18 cellular contexts compared by ENCODE assay signal in genomic region chr2:157919181-157919580, GRCh38. TPM values are rescaled to one million over a fixed set of nuclear protein-coding genes. Genes with fewer than 3 reads are reported as not detected.
DNase-seq lines count a peak whose midpoint lies in the region; ATAC-seq, FAIRE-seq and TF ChIP-seq lines count a peak whose summit lies in the region.
"Had no signal": no experiment of that assay in that cellular context is flagged by ENCODE, and none has a peak within 500 bp of the region (broad histone marks: within the 10 kb centered on the region; RNA-seq: fewer than 3 reads in every experiment).

No MANE protein-coding gene starts in this region.

- no peak overlapping the region for H3K4me3 Mint-ChIP-seq in GM23338
- H3K4me3 Mint-ChIP-seq in naive thymus-derived CD4-positive, alpha-beta T cell, result no peak overlapping the region
- H3K4me3 Mint-ChIP-seq: CD4-positive, alpha-beta memory T cell; H9 had no signal

- H2AFZ ChIP-seq in GM23338 (peak overlapping the region; percentile 66; the same call in 1 of the 2 replicates), K562 (ENCODE audit: low read depth, low read length) (peak overlapping the region; percentile 77), MM.1S (ENCODE audit: low read length) (no peak overlapping the region)
- H2AFZ ChIP-seq: GM23248 had no signal

- peaks cover 13% of the 10 kb centered on the region; the same call in 1 of the 2 replicates for H3K4me1 ChIP-seq in GM23338 (ENCODE audit: insufficient read depth)
- peaks cover 11 to 24% of the 10 kb centered on the region in 2 experiments for H3K4me1 ChIP-seq in K562 (replicated peaks in 1 of 2; ENCODE audit: control insufficient read depth in 2 of 2, insufficient read depth in 2 of 2, low read length in 2 of 2)
- H3K4me1 ChIP-seq in MM.1S (ENCODE audit: low read length), result no peaks in the 10 kb centered on the region
- no peaks in the 10 kb centered on the region for H3K4me1 ChIP-seq in naive thymus-derived CD4-positive, alpha-beta T cell (ENCODE audit: control insufficient read depth in 2 of 2, insufficient read depth in 2 of 2, low read length in 2 of 2)

- H3K27ac ChIP-seq in GM23338 (ENCODE audit: low read depth) (no peak overlapping the region), K562 (ENCODE audit: extremely low read depth, low read depth, low read length) (no peak overlapping the region), MM.1S (ENCODE audit: low read length) (no peak overlapping the region)
- H3K27ac ChIP-seq in naive thymus-derived CD4-positive, alpha-beta T cell (ENCODE audit: low read depth, low read length), result no peak overlapping the region
- H3K27ac ChIP-seq: GM23248 had no signal

- POLR2A ChIA-PET in K562 (lab: Yijun Ruan, JAX), result interaction anchor here (0.8 to 1.9 kb wide), 4 partner anchors 9 to 21 kb away, joined by 3 to 5 read pairs (median 4); no protein-coding TSS in a partner anchor
- POLR2A ChIA-PET in naive thymus-derived CD4-positive, alpha-beta T cell (lab: Charles Lee), result no interaction called here

- H3K9me2 ChIP-seq in GM23338 (ENCODE audit: insufficient read depth) (0 out of 2 replicates have a peak, but pooled peaks cover 2% of the 10 kb centered on the region), MM.1S (replicated peaks; ENCODE audit: insufficient read depth, low read length) (no peaks in the 10 kb centered on the region)

- H3K4me1 Mint-ChIP-seq in GM23338, result peaks cover 7% of the 10 kb centered on the region
- no peaks in the 10 kb centered on the region for H3K4me1 Mint-ChIP-seq in naive thymus-derived CD4-positive, alpha-beta T cell
- H3K4me1 Mint-ChIP-seq: CD4-positive, alpha-beta memory T cell had no signal

- H3K9ac ChIP-seq in K562 (ENCODE audit: insufficient read depth in 1 of 2, low read depth in 2 of 2, low read length in 2 of 2) (peak overlapping the region in 1 of 2 experiments; percentile 61; a peak in 2 of 4 replicates), MM.1S (ENCODE audit: low read length) (no peak overlapping the region)
- H3K9ac ChIP-seq: GM23248 had no signal

- H3F3A ChIP-seq in GM23338 (replicated peaks; ENCODE audit: low read depth) (no peaks in the 10 kb centered on the region), MM.1S (ENCODE audit: insufficient read depth, low read length) (no peaks in the 10 kb centered on the region)

- TF ChIP-seq RAD21 in K562 (CRISPR knock-in tag; conservative IDR thresholded peaks at IDR 0.05 in 1 of 2, IDR thresholded peaks at IDR 0.05 in 1 of 2), result no peak

- in situ Hi-C loops in K562 (cut with MboI), result no loop called here

- no peak for FAIRE-seq in K562 (lab: Jason Lieb, UNC)
- FAIRE-seq: G401.6, GM12892, GM19239 had no signal

- ATAC-seq in GM23338, result no peak
- peak; percentile 35 for ATAC-seq in K562
- ATAC-seq in naive thymus-derived CD4-positive, alpha-beta T cell, result no peak
- ATAC-seq: HCT116 had no signal

- no TSS peak for BruUV-seq in K562 (replicated peaks; lab: Mats Ljungman, UMichigan)

- no peaks in the 10 kb centered on the region for H3K9me3 Mint-ChIP-seq in GM23338
- peaks cover 0 to 2% (median 0%) of the 10 kb centered on the region in 11 donors for H3K9me3 Mint-ChIP-seq in naive thymus-derived CD4-positive, alpha-beta T cell
- H3K9me3 Mint-ChIP-seq: H9 had no signal

- CTCF ChIA-PET in K562 (lab: Yijun Ruan, JAX; ENCODE audit: low intra/inter-chr PET ratio), result no interaction called here
- CTCF ChIA-PET in naive thymus-derived CD4-positive, alpha-beta T cell (lab: Charles Lee), result no interaction called here

- H3K4me2 ChIP-seq in GM23338 (no peak overlapping the region), K562 (ENCODE audit: insufficient read depth, low read length) (no peak overlapping the region), MM.1S (ENCODE audit: low read depth, low read length) (no peak overlapping the region)

- no peaks in the 10 kb centered on the region for H3K9me1 ChIP-seq in K562 (ENCODE audit: control insufficient read depth, insufficient read depth, low read length)

- intact Hi-C loops in K562 (cut with micrococcal nuclease), result loop anchor here (10.0 kb wide), 1 partner anchor 424 kb away; no protein-coding TSS in a partner anchor
- intact Hi-C loops in naive thymus-derived CD4-positive, alpha-beta T cell (cut with micrococcal nuclease), result no loop called here

- H4K20me1 ChIP-seq in GM23338 (replicated peaks; ENCODE audit: insufficient read depth), result no peaks in the 10 kb centered on the region
- H4K20me1 ChIP-seq in K562 (replicated peaks; ENCODE audit: control insufficient read depth, insufficient read depth, low read length), result no peaks in the 10 kb centered on the region
- H4K20me1 ChIP-seq in MM.1S (ENCODE audit: insufficient read depth, low read length), result no peaks in the 10 kb centered on the region

- no peaks in the 10 kb centered on the region for H3K79me2 ChIP-seq in GM23338 (replicated peaks; ENCODE audit: insufficient read depth)
- no peaks in the 10 kb centered on the region for H3K79me2 ChIP-seq in K562 (ENCODE audit: control insufficient read depth, insufficient read depth, low read length)
- no peaks in the 10 kb centered on the region for H3K79me2 ChIP-seq in MM.1S (ENCODE audit: low read length)

- no peaks in the 10 kb centered on the region for H3K36me3 Mint-ChIP-seq in GM23338 (ENCODE audit: low read depth)
- no peaks in the 10 kb centered on the region for H3K36me3 Mint-ChIP-seq in naive thymus-derived CD4-positive, alpha-beta T cell
- H3K36me3 Mint-ChIP-seq: CD4-positive, alpha-beta memory T cell had no signal

- H3K27me3 ChIP-seq in GM23338 (ENCODE audit: insufficient read depth), result no peaks in the 10 kb centered on the region
- H3K27me3 ChIP-seq in K562 (ENCODE audit: control insufficient read depth in 2 of 2, insufficient read depth in 2 of 2, low read length in 2 of 2), result no peaks in the 10 kb centered on the region
- H3K27me3 ChIP-seq in MM.1S (replicated peaks; ENCODE audit: insufficient read depth, low read length), result no peaks in the 10 kb centered on the region
- no peaks in the 10 kb centered on the region for H3K27me3 ChIP-seq in naive thymus-derived CD4-positive, alpha-beta T cell (ENCODE audit: control insufficient read depth in 2 of 2, insufficient read depth in 2 of 2, low read length in 2 of 2)

- TF ChIP-seq EP300 in K562 (IDR thresholded peaks at IDR 0.05; ENCODE audit: low read length), result no peak

- peaks cover 3% of the 10 kb centered on the region for H3K27me3 Mint-ChIP-seq in GM23338 (ENCODE audit: insufficient read depth, low read depth, poor library complexity)
- peaks cover 0 to 12% (median 0%) of the 10 kb centered on the region in 5 donors for H3K27me3 Mint-ChIP-seq in naive thymus-derived CD4-positive, alpha-beta T cell

- H3K36me3 ChIP-seq in GM23338 (ENCODE audit: insufficient read depth) (no peaks in the 10 kb centered on the region), K562 (ENCODE audit: control insufficient read depth, insufficient read depth, low read length) (no peaks in the 10 kb centered on the region), MM.1S (replicated peaks; ENCODE audit: insufficient read depth, low read length) (no peaks in the 10 kb centered on the region)
- H3K36me3 ChIP-seq in naive thymus-derived CD4-positive, alpha-beta T cell (ENCODE audit: control insufficient read depth in 2 of 3, insufficient read depth in 3 of 3, low read length in 3 of 3), result no peaks in the 10 kb centered on the region

- no peak for TF ChIP-seq CTCF in GM23338 (conservative IDR thresholded peaks at IDR 0.05; ENCODE audit: low read depth in 2 of 2)
- TF ChIP-seq CTCF in K562 (IDR thresholded peaks at IDR 0.05 in 2 of 3, conservative IDR thresholded peaks at IDR 0.05 in 1 of 3; ENCODE audit: insufficient read depth in 2 of 3, low read depth in 1 of 3, low read length in 3 of 3), result no peak
- TF ChIP-seq CTCF in MM.1S (IDR thresholded peaks at IDR 0.05; ENCODE audit: low read length), result no peak

- DNase-seq in GM23338 (ENCODE audit: low spot score) (no peak), K562 (ENCODE audit: extremely low read depth in 1 of 4, low spot score in 3 of 4) (no peak), cerebellum (ENCODE audit: low spot score) (peak; percentile 75), retina (peak; percentile 34), MM.1S (no peak), NCI-H2029 (lab: John Stamatoyannopoulos, UW) (no peak)
- DNase-seq in naive thymus-derived CD4-positive, alpha-beta T cell, result no peak
- DNase-seq: Calu3; CD4-positive, alpha-beta memory T cell; COR-L47; DMS53; DMS79 treated with DMSO at 0.1 percent for 48 hours; GM23248; H9 had no signal

- 43% methylated on average over 6 of the region's 6 CpGs for WGBS in K562 (ENCODE audit: insufficient coverage, low coverage, missing lambda C conversion rate)

- H3K4me3 ChIP-seq in GM23338, result no peak overlapping the region
- H3K4me3 ChIP-seq in K562, result no peak overlapping the region
- H3K4me3 ChIP-seq in MM.1S (ENCODE audit: low read length), result no peak overlapping the region
- H3K4me3 ChIP-seq in naive thymus-derived CD4-positive, alpha-beta T cell (ENCODE audit: low read length), result no peak overlapping the region
- H3K4me3 ChIP-seq: GM23248 had no signal

- H3K27ac Mint-ChIP-seq in GM23338, result no peak overlapping the region
- no peak overlapping the region for H3K27ac Mint-ChIP-seq in naive thymus-derived CD4-positive, alpha-beta T cell
- H3K27ac Mint-ChIP-seq: CD4-positive, alpha-beta memory T cell; H9 had no signal

- no peak for TF ChIP-seq POLR2A in K562 (conservative IDR thresholded peaks at IDR 0.05)

- H3K9me3 ChIP-seq in K562 (replicated peaks; ENCODE audit: control insufficient read depth, insufficient read depth, low read depth, low read length) (no peaks in the 10 kb centered on the region), MM.1S (replicated peaks; ENCODE audit: insufficient read depth, low read length) (no peaks in the 10 kb centered on the region)
- no peaks in the 10 kb centered on the region for H3K9me3 ChIP-seq in naive thymus-derived CD4-positive, alpha-beta T cell (ENCODE audit: control insufficient read depth in 2 of 3, low read length in 3 of 3)

RNA-seq across cellular contexts. Expression of gene ACVR1, which starts 43.1 kb away (rescaled TPM):
- 20.0 and 21.5 TPM in 2 replicates for total RNA-seq in GM23338 (2014; rRNA removed; shearing (Covaris generic))
- polyA plus RNA-seq in GM23338 (2016; fragmentation: Nextera tagmentation; extraction: Ambion mirVana) (8.9 and 9.2 TPM in 2 replicates), K562 (2011; rRNA removed) (11.4 and 14.2 TPM in 2 replicates), K562 (2014; fragmentation: Illumina TruSeq; extraction: Trizol) (12.9 and 13.0 TPM in 2 replicates), K562 (2014; fragmentation: Nextera tagmentation; extraction: Ambion mirVana) (1 to 10 TPM; 4.7 to 7.9 TPM), K562 (2014; rRNA removed) (5.9 and 6.8 TPM in 2 replicates)
- total RNA-seq in K562 (2011; cell fraction: chromatin; rRNA removed; ENCODE audit: low replicate concordance), result 38.7 and 52.9 TPM in 2 replicates
- 26.2 and 27.5 TPM in 2 replicates for total RNA-seq in K562 (2011; cell fraction: nucleolus; rRNA removed)
- 35.6 and 47.0 TPM in 2 replicates for total RNA-seq in K562 (2011; cell fraction: nucleoplasm; rRNA removed)
- total RNA-seq in K562 (2014; rRNA removed) (4.3 and 4.4 TPM in 2 replicates), K562 (2014; rRNA removed; fragmentation: Illumina TruSeq; extraction: Trizol) (6.8 and 6.9 TPM in 2 replicates), K562 (2015; rRNA removed; fragmentation: Illumina TruSeq; extraction: Trizol) (3.8 and 4.5 TPM in 2 replicates), K562 (2021) (12.0 and 14.3 TPM in 2 replicates), cerebellum (12.7 TPM)
- 6.6 and 10.6 TPM in 2 replicates for polyA plus RNA-seq in K562 (2011; cell fraction: cytosol; rRNA removed)
- polyA plus RNA-seq in K562 (2011; cell fraction: nucleus; rRNA removed), result 12.8 and 15.9 TPM in 2 replicates
- polyA plus RNA-seq in K562 (2012), result 8.5 and 14.6 TPM in 2 replicates
- polyA minus RNA-seq in K562 (2011; rRNA and poly(A)+ RNA removed), result 21.8 and 29.3 TPM in 2 replicates
- 10.3 and 12.3 TPM in 2 replicates for polyA minus RNA-seq in K562 (2011; cell fraction: cytosol; rRNA and poly(A)+ RNA removed)
- 14.8 and 26.1 TPM in 2 replicates for polyA minus RNA-seq in K562 (2011; cell fraction: nucleus; rRNA and poly(A)+ RNA removed)
- 10 to 100 TPM; 13.3 to 42.0 (median 20.6) TPM for total RNA-seq in naive thymus-derived CD4-positive, alpha-beta T cell
- 1 to 10 TPM; 6.0 to 7.1 TPM for polyA plus RNA-seq in naive thymus-derived CD4-positive, alpha-beta T cell

Comparison
In these comparisons a context has a peak if more than half of its experiments do, and no peak if none do; other contexts are left out.
1. DNase-seq: peak in cerebellum (single experiment) and retina (single experiment); none in GM23338 (single experiment), K562 (0 of 4), MM.1S (single experiment), naive thymus-derived CD4-positive, alpha-beta T cell (0 of 9) and NCI-H2029 (single experiment).